Comparison of ENCODE assay signal across 7 cellular contexts in the genomic region with DNA sequence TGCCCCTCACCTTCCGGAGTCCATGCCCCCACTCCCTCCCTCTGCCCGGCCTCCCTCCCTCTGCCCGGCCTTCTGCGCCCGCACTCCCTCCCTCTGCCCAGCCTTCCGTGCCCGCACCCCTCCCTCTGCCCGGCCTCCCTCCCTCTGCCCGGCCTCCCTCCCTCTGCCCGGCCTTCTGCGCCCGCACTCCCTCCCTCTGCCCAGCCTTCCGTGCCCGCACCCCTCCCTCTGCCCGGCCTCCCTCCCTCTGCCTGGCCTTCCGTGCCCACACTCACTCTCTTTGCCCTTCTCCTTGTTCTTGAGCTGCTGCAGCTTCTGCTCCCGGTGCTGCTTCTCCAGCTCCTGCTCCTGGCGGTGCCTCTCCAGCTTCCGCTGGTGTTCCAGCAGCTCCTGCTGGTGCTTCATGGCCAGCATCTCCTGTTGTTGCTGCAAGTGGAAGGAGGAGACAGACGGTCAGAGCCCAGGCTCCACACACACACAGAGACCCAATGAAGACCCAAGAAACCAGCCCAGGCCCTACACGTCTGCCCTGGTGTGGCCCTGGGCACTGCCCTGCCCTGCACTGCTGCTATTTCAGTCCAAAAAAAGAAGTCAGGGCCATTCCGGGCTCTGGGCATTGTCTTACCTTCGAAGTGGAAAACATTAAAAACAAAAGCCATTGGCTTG.
DNase-seq lines count a peak whose midpoint lies in the region; ATAC-seq and TF ChIP-seq lines count a peak whose summit lies in the region.
"Not testable (repeated sequence)": the region's sequence is repeated elsewhere in the genome, so short reads cannot be mapped to it uniquely, and the experiment has no call there.

No MANE protein-coding gene starts in this region.

- TF ChIP-seq EP300 in tibial nerve (IDR thresholded peaks at IDR 0.05) = not testable (repeated sequence)

- H3K27ac ChIP-seq in cingulate gyrus (ENCODE audit: low read depth, low read length) = peak overlapping the region; percentile 84
- not testable (repeated sequence) for H3K27ac ChIP-seq in spleen
- peak overlapping the region; percentile 30 to 80 (median 60) for H3K27ac ChIP-seq in tibial nerve

- not testable (repeated sequence) for TF ChIP-seq POLR2A in spleen (IDR thresholded peaks at IDR 0.05); tibial nerve (IDR thresholded peaks at IDR 0.05)

- H3K27me3 Mint-ChIP-seq in osteocyte (ENCODE audit: unreplicated experiment) = not testable (repeated sequence)

- intact Hi-C loops in head of caudate nucleus (cut with DNase I); spleen (cut with DNase I; ENCODE audit: low total_unique reads): not testable (repeated sequence)

- peaks cover 58% of the 10 kb centered on the region for H3K36me3 Mint-ChIP-seq in osteocyte (ENCODE audit: unreplicated experiment)

- H3K9me3 Mint-ChIP-seq in osteocyte (ENCODE audit: unreplicated experiment) = peaks cover 39% of the 10 kb centered on the region

- not testable (repeated sequence) for ATAC-seq in left lobe of liver

- H3K36me3 ChIP-seq in spleen (peaks cover 0 to 91% (median 45%) of the 10 kb centered on the region in 6 donors), tibial nerve (peaks cover 0 to 84% (median 0%) of the 10 kb centered on the region in 3 donors)

- H3K27ac Mint-ChIP-seq in osteocyte (ENCODE audit: unreplicated experiment) = not testable (repeated sequence)

- H3K4me1 Mint-ChIP-seq in osteocyte (ENCODE audit: unreplicated experiment) = not testable (repeated sequence)

- not testable (repeated sequence) for H3K4me3 ChIP-seq in spleen, tibial nerve

- H3K9me3 ChIP-seq in spleen (peaks cover 7 to 61% (median 47%) of the 10 kb centered on the region in 8 donors), tibial nerve (peaks cover 0 to 34% (median 10%) of the 10 kb centered on the region in 4 donors)

- H3K4me3 Mint-ChIP-seq in osteocyte (ENCODE audit: unreplicated experiment) = not testable (repeated sequence)

- DNase-seq in activated effector memory CD4-positive, alpha-beta T cell treated with anti-CD3 and anti-CD28 coated beads, Interleukin-2, amount 50 U/mL, for 16 hours = peak; percentile 13
- DNase-seq in head of caudate nucleus = peak in 36 of 42 donors; percentile 8 to 85 (median 58)
- peak; percentile 22 for DNase-seq in left lobe of liver (ENCODE audit: low spot score)
- DNase-seq in osteocyte (ENCODE audit: extremely low spot score, unreplicated experiment) = peak; percentile 68
- DNase-seq in spleen = peak; percentile 44
- DNase-seq in tibial nerve (ENCODE audit: low spot score in 2 of 2) = not testable (repeated sequence)

- H3K4me1 ChIP-seq in spleen, tibial nerve: not testable (repeated sequence)

- not testable (repeated sequence) for H3K27me3 ChIP-seq in spleen (replicated peaks in 1 of 7); tibial nerve

- 79 to 91% (median 86%) methylated on average over 17 to 23 of the region's 23 CpGs for WGBS in spleen, 5 donors
- WGBS in tibial nerve, 2 donors = 53 to 62% methylated on average over 22 to 23 of the region's 23 CpGs

- TF ChIP-seq CTCF in osteocyte (IDR thresholded peaks at IDR 0.05); spleen (IDR thresholded peaks at IDR 0.05 in 8 of 11, conservative IDR thresholded peaks at IDR 0.05 in 3 of 11); tibial nerve (IDR thresholded peaks at IDR 0.05): not testable (repeated sequence)
